Comparison of ENCODE assay signal across 22 cellular contexts in the genomic region with DNA sequence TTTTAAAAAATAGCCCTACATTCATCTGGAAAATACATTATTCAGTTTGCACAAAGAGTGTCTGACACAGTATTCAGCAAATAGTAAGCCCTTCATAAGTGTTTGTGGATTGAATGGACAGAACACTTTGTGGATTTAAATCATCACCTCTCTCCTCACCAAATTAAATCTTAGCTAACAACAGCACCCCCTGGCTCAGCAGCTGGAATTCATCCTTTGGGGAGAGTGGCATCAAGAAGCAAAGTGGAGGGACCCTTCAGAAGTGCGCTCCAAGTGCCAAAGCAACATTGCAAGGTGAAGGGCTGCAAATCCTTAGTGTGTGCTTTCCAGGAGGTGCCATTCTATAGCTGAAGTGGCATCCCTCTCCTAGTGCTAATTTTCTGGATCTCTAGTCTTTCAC.
"Had no signal": no experiment of that assay in that cellular context is flagged by ENCODE, and none has a peak within 500 bp of the region (broad histone marks: within the 10 kb centered on the region; RNA-seq: fewer than 3 reads in every experiment).

No MANE protein-coding gene starts in this region.

- H3K27ac Mint-ChIP-seq: activated CD4-positive, alpha-beta T cell treated with anti-CD3 and anti-CD28 coated beads, Interleukin-2, amount 10 ng/mL, durations not matched to agents 7 days and 5 days; activated CD8-positive, alpha-beta T cell treated with anti-CD3 and anti-CD28 coated beads, Interleukin-2, amount 10 ng/mL, durations not matched to agents 7 days and 5 days; activated T-cell treated with anti-CD3 and anti-CD28 coated beads, Interleukin-2, amount 50 U/mL, for 72 hours; dendritic cell treated with granulocyte-macrophage colony-stimulating factor and Interleukin-4, amounts not matched to agents 40 ng/mL and 50 ng/mL, for 4 days; naive thymus-derived CD4-positive, alpha-beta T cell; stimulated activated memory B cell treated with anti-CD40 and anti-IgM and Interleukin-4, amounts not matched to agents 10 μg/mL and 1 μg/mL and 100 μg/mL, for 72 hours had no signal

- H3K4me1 Mint-ChIP-seq: activated CD4-positive, alpha-beta T cell treated with anti-CD3 and anti-CD28 coated beads, Interleukin-2, amount 10 ng/mL, durations not matched to agents 7 days and 5 days; naive thymus-derived CD4-positive, alpha-beta T cell; stimulated activated memory B cell treated with anti-CD40 and anti-IgM and Interleukin-4, amounts not matched to agents 10 μg/mL and 1 μg/mL and 100 μg/mL, for 72 hours had no signal

- H3K27ac ChIP-seq: hepatocyte, ovary, right lobe of liver, thoracic aorta, upper lobe of right lung had no signal

- H3K4me3 ChIP-seq: hepatocyte, ovary, right lobe of liver, smooth muscle cell, thoracic aorta, upper lobe of right lung had no signal

- H3K4me2 ChIP-seq: hepatocyte, smooth muscle cell had no signal

- H3K79me2 ChIP-seq: hepatocyte had no signal

- H3K9me3 ChIP-seq: ovary, right lobe of liver, thoracic aorta, upper lobe of right lung had no signal

- DNase-seq: activated CD4-positive, alpha-beta T cell treated with anti-CD3 and anti-CD28 coated beads, Interleukin-2, amount 10 ng/mL, durations not matched to agents 7 days and 5 days; activated CD8-positive, alpha-beta memory T cell treated with anti-CD3 and anti-CD28 coated beads, Interleukin-2, amount 50 U/mL, for 48 hours; activated CD8-positive, alpha-beta T cell treated with anti-CD3 and anti-CD28 coated beads, Interleukin-2, amount 10 ng/mL, durations not matched to agents 7 days and 5 days; activated effector memory CD4-positive, alpha-beta T cell treated with anti-CD3 and anti-CD28 coated beads, Interleukin-2, amount 50 U/mL, for 16 hours; activated naive CD4-positive, alpha-beta T cell treated with anti-CD3 and anti-CD28 coated beads, Interleukin-2, amount 50 U/mL, for 16 hours; activated T-cell treated with anti-CD3 and anti-CD28 coated beads, Interleukin-2, amount 50 U/mL, for 72 hours; aorta; cerebellar nuclear complex; effector memory CD4-positive, alpha-beta T cell; foreskin fibroblast; left cardiac atrium; mesenchymal stem cell; naive thymus-derived CD4-positive, alpha-beta T cell; ovary; right lobe of liver; stimulated activated CD4-positive, alpha-beta T cell treated with anti-CD3 and anti-CD28 coated beads, Interleukin-4, amount 100 ng/mL, for 24 hours; upper lobe of right lung had no signal

- H2AFZ ChIP-seq: hepatocyte had no signal

- H3K27me3 ChIP-seq: hepatocyte, ovary, right lobe of liver, upper lobe of right lung had no signal

- ATAC-seq: activated CD8-positive, alpha-beta T cell treated with anti-CD3 and anti-CD28 coated beads, Interleukin-2, amount 10 ng/mL, durations not matched to agents 7 days and 5 days; activated T-cell treated with anti-CD3 and anti-CD28 coated beads, Interleukin-2, amount 50 U/mL, for 72 hours; left cardiac atrium; naive thymus-derived CD4-positive, alpha-beta T cell; right lobe of liver; stimulated activated memory B cell treated with anti-CD40 and anti-IgM and Interleukin-4, amounts not matched to agents 10 μg/mL and 1 μg/mL and 100 μg/mL, for 72 hours; upper lobe of right lung had no signal

- H3K36me3 ChIP-seq: ovary, right lobe of liver, thoracic aorta, upper lobe of right lung had no signal

- H3K36me3 Mint-ChIP-seq: stimulated activated memory B cell treated with anti-CD40 and anti-IgM and Interleukin-4, amounts not matched to agents 10 μg/mL and 1 μg/mL and 100 μg/mL, for 72 hours had no signal

- H3K4me3 Mint-ChIP-seq: activated CD4-positive, alpha-beta T cell treated with anti-CD3 and anti-CD28 coated beads, Interleukin-2, amount 10 ng/mL, durations not matched to agents 7 days and 5 days; activated CD8-positive, alpha-beta T cell treated with anti-CD3 and anti-CD28 coated beads, Interleukin-2, amount 10 ng/mL, durations not matched to agents 7 days and 5 days; activated T-cell treated with anti-CD3 and anti-CD28 coated beads, Interleukin-2, amount 50 U/mL, for 72 hours; dendritic cell treated with granulocyte-macrophage colony-stimulating factor and Interleukin-4, amounts not matched to agents 40 ng/mL and 50 ng/mL, for 4 days; naive thymus-derived CD4-positive, alpha-beta T cell; stimulated activated memory B cell treated with anti-CD40 and anti-IgM and Interleukin-4, amounts not matched to agents 10 μg/mL and 1 μg/mL and 100 μg/mL, for 72 hours had no signal
